ENCODE assay signal across 11 cellular contexts in genomic region chr7:2886391-2886790, GRCh38.
"Had no signal": no experiment of that assay in that cellular context is flagged by ENCODE, and none has a peak within 500 bp of the region (broad histone marks: within the 10 kb centered on the region; RNA-seq: fewer than 3 reads in every experiment).

No MANE protein-coding gene starts in this region.

- H3K27ac Mint-ChIP-seq: activated naive CD4-positive, alpha-beta T cell treated with anti-CD3 and anti-CD28 coated beads, Interleukin-2, amount 50 U/mL, for 24 hours; activated T-cell treated with anti-CD3 and anti-CD28 coated beads, Interleukin-2, amount 50 U/mL, for 24 hours; mesothelial cell of epicardium; T-helper 2 cell treated with Interferon-gamma antibody and Interleukin-4, amounts not matched to agents 5 μg/mL and 100 μg/mL, for 36 hours had no signal

- H3K9me3 ChIP-seq: body of pancreas, neutrophil, spleen, thyroid gland had no signal

- H3K27me3 Mint-ChIP-seq: activated naive CD4-positive, alpha-beta T cell treated with anti-CD3 and anti-CD28 coated beads, Interleukin-2, amount 50 U/mL, for 24 hours; activated T-cell treated with anti-CD3 and anti-CD28 coated beads, Interleukin-2, amount 50 U/mL, for 24 hours had no signal

- H3K36me3 ChIP-seq: neutrophil, spleen, thyroid gland had no signal

- H3K27me3 ChIP-seq: body of pancreas, spleen, thyroid gland had no signal

- H3K9me3 Mint-ChIP-seq: activated naive CD4-positive, alpha-beta T cell treated with anti-CD3 and anti-CD28 coated beads, Interleukin-2, amount 50 U/mL, for 24 hours; activated T-cell treated with anti-CD3 and anti-CD28 coated beads, Interleukin-2, amount 50 U/mL, for 24 hours; mesothelial cell of epicardium; T-helper 2 cell treated with Interferon-gamma antibody and Interleukin-4, amounts not matched to agents 5 μg/mL and 100 μg/mL, for 36 hours had no signal

- H3K4me1 ChIP-seq: thyroid gland had no signal

- DNase-seq: activated CD4-positive, CD25-positive, alpha-beta regulatory T cell treated with anti-CD3 and anti-CD28 coated beads, Interleukin-2, amount 50 U/mL, for 72 hours; cortex of kidney; spleen had no signal

- H3K4me3 Mint-ChIP-seq: activated naive CD4-positive, alpha-beta T cell treated with anti-CD3 and anti-CD28 coated beads, Interleukin-2, amount 50 U/mL, for 24 hours; activated T-cell treated with anti-CD3 and anti-CD28 coated beads, Interleukin-2, amount 50 U/mL, for 24 hours; mesothelial cell of epicardium; T-helper 2 cell treated with Interferon-gamma antibody and Interleukin-4, amounts not matched to agents 5 μg/mL and 100 μg/mL, for 36 hours had no signal

- H3K27ac ChIP-seq: body of pancreas, epithelial cell of prostate, neutrophil, spleen, thyroid gland had no signal

- H3K36me3 Mint-ChIP-seq: activated naive CD4-positive, alpha-beta T cell treated with anti-CD3 and anti-CD28 coated beads, Interleukin-2, amount 50 U/mL, for 24 hours; mesothelial cell of epicardium had no signal

- H3K4me3 ChIP-seq: body of pancreas, spleen, thyroid gland had no signal
